In the genomic region with DNA sequence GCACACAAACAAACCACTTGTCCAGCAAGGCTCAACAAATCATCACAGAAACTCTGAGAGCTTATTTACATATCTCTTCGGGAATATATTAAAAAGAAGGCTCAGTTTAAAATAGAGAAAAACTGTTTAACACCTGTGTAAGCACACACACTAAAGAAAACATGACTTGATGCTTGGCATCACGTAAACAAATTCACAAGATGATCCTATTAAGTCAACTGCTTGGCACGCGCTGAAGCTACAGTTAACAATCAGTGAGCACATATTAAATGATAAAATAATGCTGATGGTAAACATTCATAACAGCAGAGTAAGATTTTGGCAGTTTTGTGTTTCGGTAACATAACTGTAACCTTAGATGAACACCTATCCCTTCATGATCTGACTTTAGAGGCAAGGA, we compare ENCODE assay signal across 29 cellular contexts. TPM values are rescaled to one million over a fixed set of nuclear protein-coding genes. Genes with fewer than 3 reads are reported as not detected.
DNase-seq lines count a peak whose midpoint lies in the region; FAIRE-seq and TF ChIP-seq lines count a peak whose summit lies in the region.
"Had no signal": no experiment of that assay in that cellular context is flagged by ENCODE, and none has a peak within 500 bp of the region (broad histone marks: within the 10 kb centered on the region; RNA-seq: fewer than 3 reads in every experiment).

No MANE protein-coding gene starts in this region.

- peak overlapping the region; percentile 84 for H3K27ac ChIP-seq in VCaP
- H3K27ac ChIP-seq: KMS-11, PC-9, SJSA1 had no signal

- TF ChIP-seq CTCF in VCaP (conservative IDR thresholded peaks at IDR 0.05), result no peak
- no peak for TF ChIP-seq CTCF in glutamatergic neuron (IDR thresholded peaks at IDR 0.05; ENCODE audit: partially characterized antibody, unreplicated experiment)

- no peak overlapping the region for H3K4me3 Mint-ChIP-seq in glutamatergic neuron (ENCODE audit: unreplicated experiment)
- H3K4me3 Mint-ChIP-seq: CD4-positive, alpha-beta T cell; IgD-negative memory B cell; T-cell had no signal

- FAIRE-seq in HTR-8/SVneo (lab: Jason Lieb, UNC), result peak; percentile 49
- FAIRE-seq: GM12892, H1 had no signal

- peak overlapping the region; percentile 64 for H3K27ac Mint-ChIP-seq in glutamatergic neuron (ENCODE audit: unreplicated experiment)
- H3K27ac Mint-ChIP-seq: CD4-positive, alpha-beta T cell; IgD-negative memory B cell; T-cell had no signal

- H3K27me3 Mint-ChIP-seq in glutamatergic neuron (ENCODE audit: unreplicated experiment), result peaks cover 24% of the 10 kb centered on the region
- H3K27me3 Mint-ChIP-seq: T-cell had no signal

- peaks cover 20% of the 10 kb centered on the region for H3K9me3 Mint-ChIP-seq in glutamatergic neuron (ENCODE audit: unreplicated experiment)
- H3K9me3 Mint-ChIP-seq: CD4-positive, alpha-beta T cell; IgD-negative memory B cell; T-cell had no signal

- DNase-seq in DMS53 (lab: John Stamatoyannopoulos, UW), result peak; percentile 56
- DNase-seq in DMS53 treated with DMSO at 0.1 percent for 48 hours (lab: John Stamatoyannopoulos, UW; ENCODE audit: unreplicated experiment), result no peak
- no peak for DNase-seq in HTR-8/SVneo (ENCODE audit: insufficient read length, low spot score)
- no peak for DNase-seq in glutamatergic neuron
- no peak for DNase-seq in activated CD4-positive, alpha-beta T cell treated with anti-CD3 and anti-CD28 coated beads, Interleukin-2, amount 50 U/mL, for 48 hours
- no peak for DNase-seq in NCI-H748 treated with DMSO at 0.1 percent for 48 hours (lab: John Stamatoyannopoulos, UW)
- DNase-seq: 8988T; ACHN; CD4-positive, alpha-beta T cell; COR-L47; DMS79 treated with DMSO at 0.1 percent for 48 hours; GF-D8; HCEC 1CT; NCI-H1092; NCI-H1436; NCI-H187; NCI-H2081 treated with DMSO at 0.1 percent for 48 hours; NCI-H2171 treated with DMSO at 0.1 percent for 48 hours; NCI-H446; PC-9; Right ventricle myocardium superior; RPMI8226; T-cell had no signal

- H3K4me1 Mint-ChIP-seq in glutamatergic neuron (ENCODE audit: low read depth, unreplicated experiment), result peaks cover 51% of the 10 kb centered on the region

- no peaks in the 10 kb centered on the region for H3K36me3 Mint-ChIP-seq in glutamatergic neuron (ENCODE audit: unreplicated experiment)

RNA-seq across cellular contexts. Expression of a gene that starts 4.3 kb away (rescaled TPM):
- 665 TPM for total RNA-seq in glutamatergic neuron (ENCODE audit: unreplicated experiment)

RNA-seq across cellular contexts. Expression of a gene that starts 40.7 kb away (rescaled TPM):
- 61.3 TPM for total RNA-seq in glutamatergic neuron (ENCODE audit: unreplicated experiment)

RNA-seq across cellular contexts. Expression of a gene that starts 44.3 kb away (rescaled TPM):
- 3.8 TPM for total RNA-seq in glutamatergic neuron (ENCODE audit: unreplicated experiment)
